19 cellular contexts compared by ENCODE assay signal in genomic region chr1:94234615-94235014, GRCh38. TPM values are rescaled to one million over a fixed set of nuclear protein-coding genes. Genes with fewer than 3 reads are reported as not detected.
DNase-seq lines count a peak whose midpoint lies in the region; FAIRE-seq and TF ChIP-seq lines count a peak whose summit lies in the region.
"Had no signal": no experiment of that assay in that cellular context is flagged by ENCODE, and none has a peak within 500 bp of the region (broad histone marks: within the 10 kb centered on the region; RNA-seq: fewer than 3 reads in every experiment).

No MANE protein-coding gene starts in this region.

- H3K9me3 ChIP-seq in HEK293 (ENCODE audit: control insufficient read depth, insufficient read depth, low read depth, low read length) (no peaks in the 10 kb centered on the region), keratinocyte (ENCODE audit: control insufficient read depth, low read depth, low read length) (no peaks in the 10 kb centered on the region), skeletal muscle tissue (ENCODE audit: control insufficient read depth in 3 of 3, low read length in 3 of 3) (no peaks in the 10 kb centered on the region)
- H3K9me3 ChIP-seq: BLaER1 treated with 17β-estradiol and CSF1 and Interleukin-3, amounts not matched to agents 10 nM and 100 nM had no signal

- CTCF ChIA-PET in HEK293 (lab: Yijun Ruan, JAX): interaction anchor here (0.6 to 1.4 kb wide), 5 partner anchors 100 to 1696 kb away, joined by 3 to 5 read pairs (median 3); no protein-coding TSS in a partner anchor

- H3K27ac ChIP-seq in HEK293 (ENCODE audit: extremely low read depth, low read depth, low read length) (no peak overlapping the region), brain microvascular endothelial cell (peak overlapping the region; percentile 78), keratinocyte (ENCODE audit: control insufficient read depth, insufficient read depth, low read length) (no peak overlapping the region), skeletal muscle tissue (ENCODE audit: low read depth, low read length) (peak overlapping the region; percentile 96)
- H3K27ac ChIP-seq: BLaER1 treated with 17β-estradiol and CSF1 and Interleukin-3, amounts not matched to agents 10 nM and 100 nM had no signal

- dilution Hi-C loops in keratinocyte (cut with MboI; ENCODE audit: extremely low pct_ligation_motif_present, low sequenced_read_pairs): no loop called here

- no peaks in the 10 kb centered on the region for H3K9me1 ChIP-seq in keratinocyte (ENCODE audit: control insufficient read depth, extremely low read depth, insufficient read depth, low read length)

- in situ Hi-C loops in brain microvascular endothelial cell (cut with HindIII; ENCODE audit: low pct_ligation_motif_present, low sequenced_read_pairs): loop anchor here (25.0 kb wide), 1 partner anchor 103 kb away; no protein-coding TSS in a partner anchor
- in situ Hi-C loops in GM13977 (cut with MboI; ENCODE audit: low pct_unique_long_range_greater_than_20kb, low sequenced_read_pairs, unreplicated experiment): no loop called here

- no peak overlapping the region for H2AFZ ChIP-seq in keratinocyte (ENCODE audit: control insufficient read depth, low read length)

- H3K4me1 ChIP-seq in HEK293 (ENCODE audit: control insufficient read depth, insufficient read depth, low read length) (peaks cover 11% of the 10 kb centered on the region), keratinocyte (ENCODE audit: control insufficient read depth, extremely low read depth, insufficient read depth, low read length) (peaks cover 30% of the 10 kb centered on the region), skeletal muscle tissue (ENCODE audit: control insufficient read depth in 3 of 3, insufficient read depth in 3 of 3, low read length in 3 of 3) (peaks cover 7 to 10% (median 8%) of the 10 kb centered on the region in 3 donors)

- H3K27me3 ChIP-seq in brain microvascular endothelial cell (replicated peaks): no peaks in the 10 kb centered on the region
- no peaks in the 10 kb centered on the region for H3K27me3 ChIP-seq in keratinocyte (ENCODE audit: control insufficient read depth, extremely low read depth, insufficient read depth, low read length)
- H3K27me3 ChIP-seq in skeletal muscle tissue (ENCODE audit: control insufficient read depth in 3 of 3, insufficient read depth in 3 of 3, low read length in 3 of 3): no peaks in the 10 kb centered on the region

- POLR2A ChIA-PET in HEK293 (lab: Yijun Ruan, JAX): no interaction called here

- DNase-seq in brain microvascular endothelial cell: no peak
- DNase-seq in keratinocyte (ENCODE audit: low read depth, low spot score): no peak
- DNase-seq in activated T-cell treated with anti-CD3 and anti-CD28 coated beads, Interleukin-2, amount 50 U/mL, for 1 hour: no peak
- DNase-seq in cerebellum (ENCODE audit: low spot score): no peak
- no peak for DNase-seq in NCI-H1092 (lab: John Stamatoyannopoulos, UW)
- no peak for DNase-seq in GM13977 (ENCODE audit: low spot score)
- DNase-seq: activated CD4-positive, alpha-beta T cell treated with anti-CD3 and anti-CD28 coated beads for 48 hours; activated T-cell treated with anti-CD3 and anti-CD28 coated beads for 4 hours; central memory CD4-positive, alpha-beta T cell; DMS53; left ventricle myocardium superior; NCI-H2171; retina; stimulated activated CD4-positive, alpha-beta T cell treated with anti-CD3 and anti-CD28 coated beads, Interleukin-4, amount 100 ng/mL, for 24 hours had no signal

- H3K9ac ChIP-seq in keratinocyte (ENCODE audit: control insufficient read depth, extremely low read depth, insufficient read depth, low read length) (no peak overlapping the region), skeletal muscle tissue (ENCODE audit: low read depth in 1 of 3, low read length in 3 of 3) (peak overlapping the region in 2 of 3 donors; percentile 96 to 99)
- H3K9ac ChIP-seq: BLaER1 treated with 17β-estradiol and CSF1 and Interleukin-3, amounts not matched to agents 10 nM and 100 nM had no signal

- H3K79me2 ChIP-seq in keratinocyte (ENCODE audit: control insufficient read depth, insufficient read depth, low read length): peaks cover 98% of the 10 kb centered on the region

- no peak overlapping the region for H3K4me3 ChIP-seq in HEK293 (ENCODE audit: low read depth, low read length)
- H3K4me3 ChIP-seq in brain microvascular endothelial cell (ENCODE audit: low read depth, low read length): peak overlapping the region; percentile 89
- peak overlapping the region; percentile 92 to 100 (median 98) for H3K4me3 ChIP-seq in keratinocyte (ENCODE audit: control insufficient read depth in 2 of 3, extremely low read depth in 1 of 3, insufficient read depth in 2 of 3, low read depth in 1 of 3, low read length in 3 of 3)
- peak overlapping the region in 1 of 3 donors; percentile 99 for H3K4me3 ChIP-seq in skeletal muscle tissue (ENCODE audit: low read length in 3 of 3)
- H3K4me3 ChIP-seq: BLaER1 treated with 17β-estradiol and CSF1 and Interleukin-3, amounts not matched to agents 10 nM and 100 nM had no signal

- peak overlapping the region; percentile 94 for H3K4me2 ChIP-seq in keratinocyte (ENCODE audit: control insufficient read depth, extremely low read depth, insufficient read depth, low read depth, low read length)
- H3K4me2 ChIP-seq: BLaER1 treated with 17β-estradiol and CSF1 and Interleukin-3, amounts not matched to agents 10 nM and 100 nM had no signal

- H3K36me3 ChIP-seq in HEK293 (ENCODE audit: control insufficient read depth in 2 of 2, insufficient read depth in 1 of 2, low read length in 2 of 2) (no peaks in the 10 kb centered on the region), brain microvascular endothelial cell (replicated peaks) (no peaks in the 10 kb centered on the region), keratinocyte (ENCODE audit: control insufficient read depth in 2 of 2, extremely low read depth in 1 of 2, insufficient read depth in 2 of 2, low read length in 2 of 2) (no peaks in the 10 kb centered on the region), skeletal muscle tissue (ENCODE audit: control insufficient read depth in 3 of 3, insufficient read depth in 3 of 3, low read length in 3 of 3) (no peaks in the 10 kb centered on the region)
- H3K36me3 ChIP-seq: BLaER1 treated with 17β-estradiol and CSF1 and Interleukin-3, amounts not matched to agents 10 nM and 100 nM had no signal

- peaks cover 10% of the 10 kb centered on the region for H4K20me1 ChIP-seq in keratinocyte (ENCODE audit: control insufficient read depth, extremely low read depth, insufficient read depth, low read length)

- FAIRE-seq in keratinocyte (lab: Jason Lieb, UNC): no peak

- TF ChIP-seq CTCF in HEK293 (tag by site-specific recombination; IDR thresholded peaks at IDR 0.05): no peak
- TF ChIP-seq CTCF in brain microvascular endothelial cell (IDR thresholded peaks at IDR 0.05; ENCODE audit: low read depth, low read length, missing control alignments): no peak
- no peak for TF ChIP-seq CTCF in keratinocyte (optimal IDR thresholded peaks at IDR 0.05 in 1 of 3, IDR thresholded peaks at IDR 0.05 in 1 of 3, conservative IDR thresholded peaks at IDR 0.05 in 1 of 3; ENCODE audit: extremely low read depth in 1 of 3, insufficient read depth in 2 of 3, low read length in 3 of 3)
- TF ChIP-seq CTCF in GM13977 (IDR thresholded peaks at IDR 0.05; ENCODE audit: extremely low read depth, insufficient read depth, missing control alignments): no peak

TF ChIP-seq in HEK293, 187 proteins besides CTCF, POLR2A, EP300 and RAD21 (continues in another document):
- no peak for TF ChIP-seq ZNF23 (tag by site-specific recombination; IDR thresholded peaks at IDR 0.05; ENCODE audit: borderline replicate concordance)
- peak; percentile 27; the same call in 1 of the 2 replicates for TF ChIP-seq GLI2 (tag by site-specific recombination; IDR thresholded peaks at IDR 0.05; ENCODE audit: borderline replicate concordance, low read depth)
- no peak for TF ChIP-seq BCL6B (tag by site-specific recombination; IDR thresholded peaks at IDR 0.05)
- peak; percentile 40; the same call in 1 of the 2 replicates for TF ChIP-seq FEZF1 (tag by site-specific recombination; IDR thresholded peaks at IDR 0.05)
- no peak for TF ChIP-seq ZNF513 (tag by site-specific recombination; IDR thresholded peaks at IDR 0.05)
- peak; percentile 27; the same call in 1 of the 2 replicates for TF ChIP-seq ZNF629 (tag by site-specific recombination; IDR thresholded peaks at IDR 0.05)
- TF ChIP-seq BCL11A (tag by site-specific recombination; IDR thresholded peaks at IDR 0.05; ENCODE audit: low read depth): 0 out of 2 replicates have a peak, but pooled peaks have one; percentile 41

RNA-seq across cellular contexts. Expression of gene ARHGAP29, which starts 2.8 kb away (rescaled TPM):
- 40.0 to 79.7 TPM (median 67.7 TPM) in 3 replicates for polyA plus RNA-seq in keratinocyte
- 66.5 TPM for polyA plus RNA-seq in keratinocyte (2011; ENCODE audit: low read depth)
- polyA plus RNA-seq in keratinocyte (2011; cell fraction: cytosol; rRNA removed): 31.7 and 61.5 TPM in 2 replicates
- polyA plus RNA-seq in keratinocyte (2011; cell fraction: nucleus; rRNA removed): 59.8 and 80.6 TPM in 2 replicates
- 26.3 and 56.8 TPM in 2 replicates for polyA plus RNA-seq in keratinocyte (2012; ENCODE audit: low replicate concordance)
- polyA minus RNA-seq in keratinocyte: 21.1 to 119 TPM (median 48.5 TPM) in 3 replicates
- polyA minus RNA-seq in keratinocyte (2011; cell fraction: cytosol; rRNA and poly(A)+ RNA removed): 50.8 TPM
- 82.7 and 152 TPM in 2 replicates for polyA minus RNA-seq in keratinocyte (2011; cell fraction: nucleus; rRNA and poly(A)+ RNA removed)
- 39.1 TPM for total RNA-seq in skeletal muscle tissue
- total RNA-seq in cerebellum: 55.1 TPM
- total RNA-seq: natural killer cell treated with Interleukin-12 subunit alpha and Interleukin-12 subunit beta and Interleukin-15 and Interleukin-18, amount 100 ng/mL, for 72 hours; T-helper 2 cell treated with Interferon-gamma antibody and Interleukin-4, amounts not matched to agents 100 ng/mL and 5 ng/mL, for 36 hours had no signal

Comparison
In these comparisons a context has a peak if more than half of its experiments do, and no peak if none do; other contexts are left out.
1. H3K27ac ChIP-seq: peak in brain microvascular endothelial cell (single experiment) and skeletal muscle tissue (single experiment); none in HEK293 (single experiment) and keratinocyte (single experiment).